Comparison of ENCODE assay signal across 16 cellular contexts in the genomic region with DNA sequence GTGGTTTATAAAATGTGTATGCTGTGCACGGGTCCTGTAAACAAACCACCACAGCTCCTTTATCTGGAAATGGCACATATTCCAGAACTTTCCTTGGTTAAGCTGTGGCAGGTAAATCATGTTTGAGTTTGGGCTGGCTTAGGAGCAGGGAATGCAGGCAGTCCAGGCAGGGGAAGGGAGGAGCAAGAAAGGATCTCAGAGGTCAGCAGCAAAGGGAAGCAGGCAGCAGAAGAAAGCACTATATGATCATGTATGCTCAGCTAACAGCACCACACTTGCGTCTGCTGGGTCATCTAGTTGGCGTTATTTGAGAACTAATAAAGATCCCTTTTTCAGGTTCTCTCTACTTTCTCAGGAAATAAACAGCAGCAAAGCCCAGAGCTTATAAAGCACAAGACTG.
"Had no signal": no experiment of that assay in that cellular context is flagged by ENCODE, and none has a peak within 500 bp of the region (broad histone marks: within the 10 kb centered on the region; RNA-seq: fewer than 3 reads in every experiment).

No MANE protein-coding gene starts in this region.

- H3K9me3 ChIP-seq: gastroesophageal sphincter, right lobe of liver had no signal

- H3K4me3 ChIP-seq: dorsolateral prefrontal cortex, gastroesophageal sphincter, right lobe of liver, smooth muscle cell had no signal

- H3K36me3 ChIP-seq: gastroesophageal sphincter, right lobe of liver had no signal

- DNase-seq: activated CD4-positive, alpha-beta memory T cell treated with anti-CD3 and anti-CD28 coated beads for 36 hours; activated CD8-positive, alpha-beta memory T cell treated with anti-CD3 and anti-CD28 coated beads, Interleukin-2, amount 10 ng/mL, durations not matched to agents 7 days and 5 days; activated naive CD4-positive, alpha-beta T cell treated with anti-CD3 and anti-CD28 coated beads for 36 hours; activated T-cell treated with anti-CD3 and anti-CD28 coated beads, Interleukin-2, amount 50 U/mL, for 1 hour; dorsolateral prefrontal cortex; left cardiac atrium; mammary epithelial cell; naive thymus-derived CD4-positive, alpha-beta T cell; right lobe of liver; stimulated activated CD4-positive, alpha-beta T cell treated with anti-CD3 and anti-CD28 coated beads, Interleukin-4, amount 100 ng/mL, for 4 hours; stimulated activated CD8-positive, alpha-beta memory T cell treated with anti-CD3 and anti-CD28 coated beads, Interleukin-4, amount 100 ng/mL, for 48 hours; stimulated activated naive CD4-positive, alpha-beta T cell treated with Interleukin-2 at 50 U/mL for 16 hours; T-helper 9 cell; trophoblast cell had no signal

- ATAC-seq: activated CD8-positive, alpha-beta memory T cell treated with anti-CD3 and anti-CD28 coated beads, Interleukin-2, amount 10 ng/mL, durations not matched to agents 7 days and 5 days; gastroesophageal sphincter; naive thymus-derived CD4-positive, alpha-beta T cell had no signal

- H3K27me3 ChIP-seq: right lobe of liver had no signal

- H3K27ac ChIP-seq: dorsolateral prefrontal cortex, gastroesophageal sphincter, right lobe of liver had no signal

- H3K4me1 ChIP-seq: gastroesophageal sphincter had no signal
